ENCODE assay signal across 9 cellular contexts in genomic region chr2:174334781-174335604, GRCh38. TPM values are rescaled to one million over a fixed set of nuclear protein-coding genes. Genes with fewer than 3 reads are reported as not detected.
DNase-seq lines count a peak whose midpoint lies in the region; ATAC-seq, FAIRE-seq and TF ChIP-seq lines count a peak whose summit lies in the region.
"Had no signal": no experiment of that assay in that cellular context is flagged by ENCODE, and none has a peak within 500 bp of the region (broad histone marks: within the 10 kb centered on the region; RNA-seq: fewer than 3 reads in every experiment).

Gene SP9, plus strand, starts transcription at chr2:174334954. Its CDS starts 139 bp downstream, at chr2:174335093.

- peak within 1 kb of the TSS; percentile 34 for H3K4me3 ChIP-seq in cardiac muscle cell
- H3K4me3 ChIP-seq in brain microvascular endothelial cell (ENCODE audit: low read depth, low read length), result peak within 1 kb of the TSS; percentile 9
- peak within 1 kb of the TSS; percentile 27 to 33 for H3K4me3 ChIP-seq in mucosa of rectum (ENCODE audit: low read length in 2 of 2)
- no peak within 1 kb of the TSS for H3K4me3 ChIP-seq in HAP-1

- H3K27ac ChIP-seq in cardiac muscle cell (no peak within 1 kb of the TSS), brain microvascular endothelial cell (no peak within 1 kb of the TSS), mucosa of rectum (ENCODE audit: low read depth in 2 of 2, low read length in 2 of 2) (no peak within 1 kb of the TSS)

- no peak for TF ChIP-seq POLR2A in GM12892 (IDR thresholded peaks at IDR 0.05; ENCODE audit: low read depth, low read length)

- H3K27me3 ChIP-seq in cardiac muscle cell (peaks cover 100% of the 10 kb centered on the region), brain microvascular endothelial cell (replicated peaks) (peaks cover 90% of the 10 kb centered on the region), mucosa of rectum (ENCODE audit: control insufficient read depth in 2 of 2, insufficient read depth in 2 of 2, low read length in 2 of 2) (peaks cover 85 to 92% of the 10 kb centered on the region in 2 donors), HAP-1 (ENCODE audit: low read depth) (peaks cover 16% of the 10 kb centered on the region; the same call in 1 of the 2 replicates)

- ATAC-seq in Right ventricle myocardium inferior (no peak), GM19035 (IDR thresholded peaks at IDR 0.05; ENCODE audit: unreplicated experiment) (no peak)

- H3K9me3 ChIP-seq in cardiac muscle cell (ENCODE audit: low read depth), result no peaks in the 10 kb centered on the region
- no peaks in the 10 kb centered on the region for H3K9me3 ChIP-seq in mucosa of rectum (ENCODE audit: control insufficient read depth in 2 of 2, low read length in 2 of 2)
- no peaks in the 10 kb centered on the region for H3K9me3 ChIP-seq in HAP-1

- intact Hi-C loops in Right ventricle myocardium inferior (cut with DNase I), result no loop called here

- peaks cover 8% of the 10 kb centered on the region for H3K4me1 ChIP-seq in cardiac muscle cell (ENCODE audit: low read depth)
- peaks cover 21 to 27% of the 10 kb centered on the region in 2 donors for H3K4me1 ChIP-seq in mucosa of rectum (ENCODE audit: control insufficient read depth in 2 of 2, insufficient read depth in 2 of 2, low read length in 2 of 2)
- peaks cover 28% of the 10 kb centered on the region for H3K4me1 ChIP-seq in HAP-1

- no peak for FAIRE-seq in GM12892 (lab: Jason Lieb, UNC)

- H3K36me3 ChIP-seq in cardiac muscle cell (no peaks in the 10 kb centered on the region), brain microvascular endothelial cell (replicated peaks) (no peaks in the 10 kb centered on the region), mucosa of rectum (ENCODE audit: control insufficient read depth in 2 of 2, insufficient read depth in 2 of 2, low read length in 2 of 2) (no peaks in the 10 kb centered on the region), HAP-1 (replicated peaks) (no peaks in the 10 kb centered on the region)

- in situ Hi-C loops in brain microvascular endothelial cell (cut with HindIII; ENCODE audit: low pct_ligation_motif_present, low sequenced_read_pairs) (no loop called here), HAP-1 (cut with MboI; ENCODE audit: low sequenced_read_pairs) (loop anchor here (5.0 kb wide), 1 partner anchor 88 kb away; the partner anchor contains the start of gene OLA1)

- TF ChIP-seq CTCF in cardiac muscle cell (IDR thresholded peaks at IDR 0.05; ENCODE audit: low read depth, low read length) (no peak), brain microvascular endothelial cell (IDR thresholded peaks at IDR 0.05; ENCODE audit: low read depth, low read length, missing control alignments) (no peak)

- DNase-seq in cardiac muscle cell (ENCODE audit: low read depth in 1 of 2, low spot score in 1 of 2) (peak; percentile 43 to 88), Right ventricle myocardium inferior (ENCODE audit: missing footprints) (no peak), NCI-H69 (lab: John Stamatoyannopoulos, UW) (peak; percentile 85), brain microvascular endothelial cell (no peak), HAP-1 (ENCODE audit: low spot score in 2 of 2) (no peak), GM12892 (ENCODE audit: insufficient read length) (no peak)

- no peak within 1 kb of the TSS for H3K9ac ChIP-seq in mucosa of rectum (ENCODE audit: low read depth in 1 of 2, low read length in 2 of 2)

RNA-seq across cellular contexts. Expression of gene SP9, which starts in this region (rescaled TPM):
- total RNA-seq in cardiac muscle cell, result not detected in 2 replicates
- not detected in 2 replicates for polyA plus RNA-seq in cardiac muscle cell
- not detected for total RNA-seq in Right ventricle myocardium inferior
- polyA plus RNA-seq in GM12892 (2012; ENCODE audit: missing spikeins), result not detected
- total RNA-seq: activated naive CD4-positive, alpha-beta T cell treated with anti-CD3 and anti-CD28 coated beads, Interleukin-2, amount 50 U/mL, for 72 hours had no signal

Comparison
In these comparisons a context has a peak if more than half of its experiments do, and no peak if none do; other contexts are left out.
1. Peak in DNase-seq and H3K4me3 ChIP-seq in cardiac muscle cell; RNA of the gene not detected or under 1 TPM.